26 cellular contexts compared by ENCODE assay signal in the genomic region with DNA sequence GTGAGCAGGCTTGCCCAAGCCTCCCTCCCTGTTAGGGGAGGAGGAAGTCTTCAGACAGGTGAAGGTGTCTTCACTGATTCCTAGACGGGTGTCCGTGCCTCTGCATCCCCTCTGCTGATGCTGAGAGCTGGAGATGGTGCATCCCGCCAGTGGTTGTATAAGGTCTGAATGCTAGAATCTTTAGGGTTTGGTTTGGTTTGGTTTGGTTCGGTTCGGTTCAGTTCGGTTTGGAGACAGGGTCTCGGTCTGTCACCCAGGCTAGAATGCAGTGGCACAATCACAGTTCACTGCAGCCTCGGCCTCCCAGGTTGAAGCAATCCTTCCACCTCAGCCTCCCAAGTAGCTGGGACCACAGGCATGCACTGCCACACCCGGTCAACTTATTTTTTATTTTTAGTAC.
DNase-seq lines count a peak whose midpoint lies in the region; ATAC-seq and TF ChIP-seq lines count a peak whose summit lies in the region.
"Had no signal": no experiment of that assay in that cellular context is flagged by ENCODE, and none has a peak within 500 bp of the region (broad histone marks: within the 10 kb centered on the region; RNA-seq: fewer than 3 reads in every experiment).

No MANE protein-coding gene starts in this region.

- dilution Hi-C loops in mammary epithelial cell (cut with HindIII; ENCODE audit: low sequenced_read_pairs): no loop called here

- peaks cover 24% of the 10 kb centered on the region for H3K36me3 ChIP-seq in DOHH2 (ENCODE audit: control insufficient read depth, low read length)
- H3K36me3 ChIP-seq in mammary epithelial cell (ENCODE audit: insufficient read depth, low read length): peaks cover 17% of the 10 kb centered on the region

- no peak overlapping the region for H3K27ac Mint-ChIP-seq in activated CD8-positive, alpha-beta memory T cell treated with anti-CD3 and anti-CD28 coated beads, Interleukin-2, amount 10 ng/mL, durations not matched to agents 7 days and 5 days
- H3K27ac Mint-ChIP-seq in activated naive CD8-positive, alpha-beta T cell treated with anti-CD3 and anti-CD28 coated beads for 36 hours: peak overlapping the region; percentile 90
- H3K27ac Mint-ChIP-seq: mesothelial cell of epicardium, type B pancreatic cell had no signal

- H3K9me3 Mint-ChIP-seq in activated CD8-positive, alpha-beta memory T cell treated with anti-CD3 and anti-CD28 coated beads, Interleukin-2, amount 10 ng/mL, durations not matched to agents 7 days and 5 days (ENCODE audit: low read depth): no peaks in the 10 kb centered on the region
- H3K9me3 Mint-ChIP-seq in activated naive CD8-positive, alpha-beta T cell treated with anti-CD3 and anti-CD28 coated beads for 36 hours: no peaks in the 10 kb centered on the region
- H3K9me3 Mint-ChIP-seq: brain, IgD-negative memory B cell, mesothelial cell of epicardium, natural killer cell, type B pancreatic cell had no signal

- in situ Hi-C loops in mammary epithelial cell (cut with MboI; ENCODE audit: low sequenced_read_pairs in 2 of 2): no loop called here

- no peak overlapping the region for H3K9ac ChIP-seq in mammary epithelial cell (ENCODE audit: insufficient read depth, low read length)

- ATAC-seq in activated CD8-positive, alpha-beta memory T cell treated with anti-CD3 and anti-CD28 coated beads, Interleukin-2, amount 10 ng/mL, durations not matched to agents 7 days and 5 days: no peak
- ATAC-seq in sciatic nerve (no peak), GM18907 (IDR thresholded peaks at IDR 0.05; ENCODE audit: unreplicated experiment) (no peak)
- ATAC-seq: left lung, natural killer cell had no signal

- H3K4me3 ChIP-seq in DOHH2 (ENCODE audit: low read length): no peak overlapping the region
- no peak overlapping the region for H3K4me3 ChIP-seq in mammary epithelial cell (replicated peaks in 1 of 3; ENCODE audit: insufficient read depth in 1 of 3, low read depth in 2 of 3, low read length in 3 of 3)
- H3K4me3 ChIP-seq: adrenal gland, left lung had no signal

- DNase-seq in activated CD8-positive, alpha-beta memory T cell treated with anti-CD3 and anti-CD28 coated beads, Interleukin-2, amount 50 U/mL, for 48 hours: peak; percentile 37
- DNase-seq in activated CD8-positive, alpha-beta memory T cell treated with anti-CD3 and anti-CD28 coated beads, Interleukin-2, amount 10 ng/mL, durations not matched to agents 7 days and 5 days: no peak
- no peak for DNase-seq in activated naive CD8-positive, alpha-beta T cell treated with anti-CD3 and anti-CD28 coated beads for 36 hours
- DNase-seq in sciatic nerve (ENCODE audit: low spot score): peak; percentile 19
- DNase-seq in mammary epithelial cell: no peak
- no peak for DNase-seq in NCI-H2107 (lab: John Stamatoyannopoulos, UW)
- DNase-seq: activated gamma-delta T cell; Calu3; DND-41; effector CD4-positive, alpha-beta T cell; HCEC 1CT; left lung; natural killer cell; NCI-H1105; NCI-H187 treated with DMSO at 0.1 percent for 48 hours; NCI-H524; NK-92 treated with Interleukin-12 subunit alpha and Interleukin-12 subunit beta, amount 100 ng/mL, for 24 hours; SHP77 treated with DMSO at 0.1 percent for 48 hours had no signal

- H3K27me3 Mint-ChIP-seq in activated CD8-positive, alpha-beta memory T cell treated with anti-CD3 and anti-CD28 coated beads, Interleukin-2, amount 10 ng/mL, durations not matched to agents 7 days and 5 days: no peaks in the 10 kb centered on the region
- no peaks in the 10 kb centered on the region for H3K27me3 Mint-ChIP-seq in activated naive CD8-positive, alpha-beta T cell treated with anti-CD3 and anti-CD28 coated beads for 36 hours
- H3K27me3 Mint-ChIP-seq: B cell, IgD-negative memory B cell, type B pancreatic cell had no signal

- H3F3A ChIP-seq in DOHH2 (ENCODE audit: control insufficient read depth, insufficient read depth): peaks cover 35% of the 10 kb centered on the region

- intact Hi-C loops in sciatic nerve (cut with DNase I) (no loop called here), mammary epithelial cell (cut with micrococcal nuclease) (no loop called here)

- H3K79me2 ChIP-seq in DOHH2 (ENCODE audit: control insufficient read depth, low read length) (no peaks in the 10 kb centered on the region), mammary epithelial cell (ENCODE audit: insufficient read depth, low read length) (no peaks in the 10 kb centered on the region)

- H3K4me2 ChIP-seq in DOHH2 (ENCODE audit: low read length): no peak overlapping the region
- H3K4me2 ChIP-seq in mammary epithelial cell (ENCODE audit: insufficient read depth, low read depth, low read length): no peak overlapping the region

- H3K9me2 ChIP-seq in DOHH2 (replicated peaks; ENCODE audit: control insufficient read depth, low read length): no peaks in the 10 kb centered on the region

- H2AFZ ChIP-seq in mammary epithelial cell (ENCODE audit: low read depth, low read length): no peak overlapping the region

- no peaks in the 10 kb centered on the region for H4K20me1 ChIP-seq in DOHH2 (ENCODE audit: control insufficient read depth, insufficient read depth, low read depth, low read length)
- H4K20me1 ChIP-seq in mammary epithelial cell (ENCODE audit: insufficient read depth, low read length): no peaks in the 10 kb centered on the region

- CTCF ChIA-PET in activated CD8-positive, alpha-beta memory T cell treated with anti-CD3 and anti-CD28 coated beads, Interleukin-2, amount 10 ng/mL, durations not matched to agents 7 days and 5 days (lab: Charles Lee): no interaction called here
- CTCF ChIA-PET in mammary epithelial cell (lab: Charles Lee; ENCODE audit: low non-redundant PET): no interaction called here

- no TSS peak for BruUV-seq in mammary epithelial cell (replicated peaks; lab: Mats Ljungman, UMichigan)

- H3K36me3 Mint-ChIP-seq in activated CD8-positive, alpha-beta memory T cell treated with anti-CD3 and anti-CD28 coated beads, Interleukin-2, amount 10 ng/mL, durations not matched to agents 7 days and 5 days: peaks cover 4% of the 10 kb centered on the region
- H3K36me3 Mint-ChIP-seq in activated naive CD8-positive, alpha-beta T cell treated with anti-CD3 and anti-CD28 coated beads for 36 hours: peaks cover 26% of the 10 kb centered on the region
- H3K36me3 Mint-ChIP-seq: mesothelial cell of epicardium, natural killer cell had no signal

- H3K27me3 ChIP-seq in DOHH2 (ENCODE audit: control insufficient read depth, low read length) (no peaks in the 10 kb centered on the region), mammary epithelial cell (ENCODE audit: insufficient read depth, low read length) (no peaks in the 10 kb centered on the region)
- H3K27me3 ChIP-seq: adrenal gland, left lung had no signal

- H3K4me1 ChIP-seq in DOHH2 (ENCODE audit: control insufficient read depth, low read length) (peaks cover 82% of the 10 kb centered on the region), mammary epithelial cell (ENCODE audit: insufficient read depth, low read length) (no peaks in the 10 kb centered on the region)

- H3K9me3 ChIP-seq in DOHH2 (ENCODE audit: control insufficient read depth, insufficient read depth, low read length): no peaks in the 10 kb centered on the region
- H3K9me3 ChIP-seq in mammary epithelial cell (replicated peaks; ENCODE audit: insufficient read depth, low read length): no peaks in the 10 kb centered on the region
- H3K9me3 ChIP-seq: adrenal gland, left lung had no signal

- no peak overlapping the region for H3K4me3 Mint-ChIP-seq in activated CD8-positive, alpha-beta memory T cell treated with anti-CD3 and anti-CD28 coated beads, Interleukin-2, amount 10 ng/mL, durations not matched to agents 7 days and 5 days
- H3K4me3 Mint-ChIP-seq in activated naive CD8-positive, alpha-beta T cell treated with anti-CD3 and anti-CD28 coated beads for 36 hours: no peak overlapping the region
- H3K4me3 Mint-ChIP-seq: B cell, brain, mesothelial cell of epicardium, natural killer cell, type B pancreatic cell had no signal

- no peak for TF ChIP-seq CTCF in DOHH2 (IDR thresholded peaks at IDR 0.05; ENCODE audit: low read depth, low read length, poor library complexity, severe bottlenecking)
- TF ChIP-seq CTCF in mammary epithelial cell (conservative IDR thresholded peaks at IDR 0.05 in 1 of 2, IDR thresholded peaks at IDR 0.05 in 1 of 2; ENCODE audit: extremely low read depth in 1 of 2, insufficient read depth in 1 of 2, low read depth in 1 of 2, low read length in 2 of 2): no peak

- peaks cover 39% of the 10 kb centered on the region for H3K4me1 Mint-ChIP-seq in activated CD8-positive, alpha-beta memory T cell treated with anti-CD3 and anti-CD28 coated beads, Interleukin-2, amount 10 ng/mL, durations not matched to agents 7 days and 5 days
- peaks cover 57% of the 10 kb centered on the region for H3K4me1 Mint-ChIP-seq in activated naive CD8-positive, alpha-beta T cell treated with anti-CD3 and anti-CD28 coated beads for 36 hours

- 98% methylated on average over 9 of the region's 9 CpGs for WGBS in mammary epithelial cell (ENCODE audit: low coverage, missing lambda C conversion rate)

- H3K27ac ChIP-seq in DOHH2 (ENCODE audit: low read depth, low read length): peak overlapping the region; percentile 29
- H3K27ac ChIP-seq in mammary epithelial cell (ENCODE audit: insufficient read depth, low read depth, low read length): no peak overlapping the region
- H3K27ac ChIP-seq: adrenal gland, left lung had no signal

Comparison
In these comparisons a context has a peak if more than half of its experiments do, and no peak if none do; other contexts are left out.
1. DNase-seq: peak in activated CD8-positive, alpha-beta memory T cell treated with anti-CD3 and anti-CD28 coated beads, Interleukin-2, amount 50 U/mL, for 48 hours (single experiment) and sciatic nerve (single experiment); none in activated CD8-positive, alpha-beta memory T cell treated with anti-CD3 and anti-CD28 coated beads, Interleukin-2, amount 10 ng/mL, durations not matched to agents 7 days and 5 days (single experiment), activated naive CD8-positive, alpha-beta T cell treated with anti-CD3 and anti-CD28 coated beads for 36 hours (single experiment), mammary epithelial cell (single experiment) and NCI-H2107 (single experiment).